Comparison of ENCODE assay signal across 1 cellular context in genomic region chr21:45471229-45472052, GRCh38.
TF ChIP-seq lines count a peak whose summit lies in the region.

No MANE protein-coding gene starts in this region.

TF ChIP-seq in HepG2, 621 proteins besides CTCF, POLR2A, EP300 and RAD21 (continued from another document and continues in another):
- TF ChIP-seq ZBTB3 (CRISPR knock-in tag; IDR thresholded peaks at IDR 0.05; ENCODE audit: borderline replicate concordance, low read depth) = 0 out of 2 replicates have a peak, but pooled peaks have one; percentile 5
- TF ChIP-seq GPN1 (CRISPR knock-in tag; IDR thresholded peaks at IDR 0.05; ENCODE audit: borderline replicate concordance) = no peak
- TF ChIP-seq ZNF232 (CRISPR knock-in tag; IDR thresholded peaks at IDR 0.05; ENCODE audit: borderline replicate concordance) = peak; percentile 60; the same call in 1 of the 2 replicates
- TF ChIP-seq, protein P1, sequence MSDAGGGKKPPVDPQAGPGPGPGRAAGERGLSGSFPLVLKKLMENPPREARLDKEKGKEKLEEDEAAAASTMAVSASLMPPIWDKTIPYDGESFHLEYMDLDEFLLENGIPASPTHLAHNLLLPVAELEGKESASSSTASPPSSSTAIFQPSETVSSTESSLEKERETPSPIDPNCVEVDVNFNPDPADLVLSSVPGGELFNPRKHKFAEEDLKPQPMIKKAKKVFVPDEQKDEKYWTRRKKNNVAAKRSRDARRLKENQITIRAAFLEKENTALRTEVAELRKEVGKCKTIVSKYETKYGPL (CRISPR knock-in tag; IDR thresholded peaks at IDR 0.05) = no peak
- TF ChIP-seq, protein P2, sequence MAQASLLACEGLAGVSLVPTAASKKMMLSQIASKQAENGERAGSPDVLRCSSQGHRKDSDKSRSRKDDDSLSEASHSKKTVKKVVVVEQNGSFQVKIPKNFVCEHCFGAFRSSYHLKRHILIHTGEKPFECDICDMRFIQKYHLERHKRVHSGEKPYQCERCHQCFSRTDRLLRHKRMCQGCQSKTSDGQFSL (CRISPR knock-in tag; IDR thresholded peaks at IDR 0.05) = no peak
- TF ChIP-seq, protein P3, sequence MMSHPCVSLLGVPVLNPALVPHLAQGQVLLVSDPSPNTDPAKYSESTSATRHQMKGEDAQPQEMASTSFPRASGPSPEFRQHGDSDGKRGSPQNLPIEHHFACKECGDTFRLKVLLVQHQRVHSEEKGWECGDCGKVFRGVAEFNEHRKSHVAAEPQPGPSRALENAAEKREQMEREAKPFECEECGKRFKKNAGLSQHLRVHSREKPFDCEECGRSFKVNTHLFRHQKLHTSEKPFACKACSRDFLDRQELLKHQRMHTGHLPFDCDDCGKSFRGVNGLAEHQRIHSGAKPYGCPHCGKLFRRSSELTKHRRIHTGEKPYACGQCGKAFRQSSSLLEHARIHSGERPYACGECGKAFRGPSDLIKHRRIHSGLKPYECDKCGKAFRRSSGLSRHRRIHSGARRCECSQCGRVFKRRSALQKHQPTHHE (CRISPR knock-in tag; IDR thresholded peaks at IDR 0.05; ENCODE audit: borderline replicate concordance) = no peak
- TF ChIP-seq ONECUT2 (CRISPR knock-in tag; IDR thresholded peaks at IDR 0.05) = no peak
- no peak for TF ChIP-seq ATF7 (IDR thresholded peaks at IDR 0.05)
- TF ChIP-seq ATF7 (CRISPR knock-in tag; IDR thresholded peaks at IDR 0.05) = no peak
- TF ChIP-seq, protein P4, sequence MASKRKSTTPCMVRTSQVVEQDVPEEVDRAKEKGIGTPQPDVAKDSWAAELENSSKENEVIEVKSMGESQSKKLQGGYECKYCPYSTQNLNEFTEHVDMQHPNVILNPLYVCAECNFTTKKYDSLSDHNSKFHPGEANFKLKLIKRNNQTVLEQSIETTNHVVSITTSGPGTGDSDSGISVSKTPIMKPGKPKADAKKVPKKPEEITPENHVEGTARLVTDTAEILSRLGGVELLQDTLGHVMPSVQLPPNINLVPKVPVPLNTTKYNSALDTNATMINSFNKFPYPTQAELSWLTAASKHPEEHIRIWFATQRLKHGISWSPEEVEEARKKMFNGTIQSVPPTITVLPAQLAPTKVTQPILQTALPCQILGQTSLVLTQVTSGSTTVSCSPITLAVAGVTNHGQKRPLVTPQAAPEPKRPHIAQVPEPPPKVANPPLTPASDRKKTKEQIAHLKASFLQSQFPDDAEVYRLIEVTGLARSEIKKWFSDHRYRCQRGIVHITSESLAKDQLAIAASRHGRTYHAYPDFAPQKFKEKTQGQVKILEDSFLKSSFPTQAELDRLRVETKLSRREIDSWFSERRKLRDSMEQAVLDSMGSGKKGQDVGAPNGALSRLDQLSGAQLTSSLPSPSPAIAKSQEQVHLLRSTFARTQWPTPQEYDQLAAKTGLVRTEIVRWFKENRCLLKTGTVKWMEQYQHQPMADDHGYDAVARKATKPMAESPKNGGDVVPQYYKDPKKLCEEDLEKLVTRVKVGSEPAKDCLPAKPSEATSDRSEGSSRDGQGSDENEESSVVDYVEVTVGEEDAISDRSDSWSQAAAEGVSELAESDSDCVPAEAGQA (IDR thresholded peaks at IDR 0.05; ENCODE audit: low read depth) = no peak
- TF ChIP-seq, protein P4 (CRISPR knock-in tag; IDR thresholded peaks at IDR 0.05; ENCODE audit: borderline replicate concordance) = no peak
- no peak for TF ChIP-seq SRF (IDR thresholded peaks at IDR 0.05; ENCODE audit: low read depth, low read length)
- TF ChIP-seq ZNF431 (CRISPR knock-in tag; IDR thresholded peaks at IDR 0.05; ENCODE audit: borderline replicate concordance, low read depth) = 0 out of 2 replicates have a peak, but pooled peaks have one; percentile 66
- no peak for TF ChIP-seq ZNF282 (IDR thresholded peaks at IDR 0.05; ENCODE audit: partially characterized antibody)
- no peak for TF ChIP-seq ZBTB2 (CRISPR knock-in tag; IDR thresholded peaks at IDR 0.05; ENCODE audit: low read depth)
- TF ChIP-seq FOXA1 (IDR thresholded peaks at IDR 0.05) = no peak
- TF ChIP-seq FOXA1 (CRISPR knock-in tag; IDR thresholded peaks at IDR 0.05) = peak; percentile 86
- no peak for TF ChIP-seq MNT (IDR thresholded peaks at IDR 0.05)
- TF ChIP-seq, protein P5, sequence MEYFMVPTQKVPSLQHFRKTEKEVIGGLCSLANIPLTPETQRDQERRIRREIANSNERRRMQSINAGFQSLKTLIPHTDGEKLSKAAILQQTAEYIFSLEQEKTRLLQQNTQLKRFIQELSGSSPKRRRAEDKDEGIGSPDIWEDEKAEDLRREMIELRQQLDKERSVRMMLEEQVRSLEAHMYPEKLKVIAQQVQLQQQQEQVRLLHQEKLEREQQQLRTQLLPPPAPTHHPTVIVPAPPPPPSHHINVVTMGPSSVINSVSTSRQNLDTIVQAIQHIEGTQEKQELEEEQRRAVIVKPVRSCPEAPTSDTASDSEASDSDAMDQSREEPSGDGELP (IDR thresholded peaks at IDR 0.05; ENCODE audit: borderline replicate concordance, low read depth) = peak; percentile 98
- no peak for TF ChIP-seq FLYWCH1 (CRISPR knock-in tag; IDR thresholded peaks at IDR 0.05)
- TF ChIP-seq ARNTL (CRISPR knock-in tag; IDR thresholded peaks at IDR 0.05) = peak; percentile 83
- peak; percentile 70; the same call in 1 of the 2 replicates for TF ChIP-seq PRDM10 (CRISPR knock-in tag; IDR thresholded peaks at IDR 0.05; ENCODE audit: low read depth)
- no peak for TF ChIP-seq ZNF333 (CRISPR knock-in tag; IDR thresholded peaks at IDR 0.05; ENCODE audit: borderline replicate concordance)
- TF ChIP-seq, protein P6, sequence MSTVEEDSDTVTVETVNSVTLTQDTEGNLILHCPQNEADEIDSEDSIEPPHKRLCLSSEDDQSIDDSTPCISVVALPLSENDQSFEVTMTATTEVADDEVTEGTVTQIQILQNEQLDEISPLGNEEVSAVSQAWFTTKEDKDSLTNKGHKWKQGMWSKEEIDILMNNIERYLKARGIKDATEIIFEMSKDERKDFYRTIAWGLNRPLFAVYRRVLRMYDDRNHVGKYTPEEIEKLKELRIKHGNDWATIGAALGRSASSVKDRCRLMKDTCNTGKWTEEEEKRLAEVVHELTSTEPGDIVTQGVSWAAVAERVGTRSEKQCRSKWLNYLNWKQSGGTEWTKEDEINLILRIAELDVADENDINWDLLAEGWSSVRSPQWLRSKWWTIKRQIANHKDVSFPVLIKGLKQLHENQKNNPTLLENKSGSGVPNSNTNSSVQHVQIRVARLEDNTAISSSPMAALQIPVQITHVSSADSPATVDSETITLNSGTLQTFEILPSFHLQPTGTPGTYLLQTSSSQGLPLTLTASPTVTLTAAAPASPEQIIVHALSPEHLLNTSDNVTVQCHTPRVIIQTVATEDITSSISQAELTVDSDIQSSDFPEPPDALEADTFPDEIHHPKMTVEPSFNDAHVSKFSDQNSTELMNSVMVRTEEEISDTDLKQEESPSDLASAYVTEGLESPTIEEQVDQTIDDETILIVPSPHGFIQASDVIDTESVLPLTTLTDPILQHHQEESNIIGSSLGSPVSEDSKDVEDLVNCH (CRISPR knock-in tag; IDR thresholded peaks at IDR 0.05) = no peak
- TF ChIP-seq ARID5B (CRISPR knock-in tag; IDR thresholded peaks at IDR 0.05) = peak; percentile 83
- peak; percentile 91 for TF ChIP-seq ISL2 (CRISPR knock-in tag; IDR thresholded peaks at IDR 0.05)
- TF ChIP-seq NR2F2 (IDR thresholded peaks at IDR 0.05; ENCODE audit: borderline replicate concordance, low read depth) = no peak
- no peak for TF ChIP-seq ATM (IDR thresholded peaks at IDR 0.05; ENCODE audit: borderline replicate concordance)
- TF ChIP-seq SRSF1 (optimal IDR thresholded peaks at IDR 0.05; ENCODE audit: low read depth, low read length) = peak; percentile 71
- TF ChIP-seq POGZ (CRISPR knock-in tag; IDR thresholded peaks at IDR 0.05) = peak; percentile 30; the same call in 1 of the 2 replicates
- TF ChIP-seq DMAP1 (CRISPR knock-in tag; IDR thresholded peaks at IDR 0.05) = peak; percentile 86
- 0 out of 2 replicates have a peak, but pooled peaks have one; percentile 5 for TF ChIP-seq PAF1 (CRISPR knock-in tag; IDR thresholded peaks at IDR 0.05)
- TF ChIP-seq MXD4 (CRISPR knock-in tag; IDR thresholded peaks at IDR 0.05) = 0 out of 2 replicates have a peak, but pooled peaks have one; percentile 49
- TF ChIP-seq MYNN (CRISPR knock-in tag; IDR thresholded peaks at IDR 0.05; ENCODE audit: low read depth) = no peak
- TF ChIP-seq ZNF883 (CRISPR knock-in tag; IDR thresholded peaks at IDR 0.05; ENCODE audit: not compliant biosample characterization) = no peak
- peak; percentile 56 for TF ChIP-seq ZFX (CRISPR knock-in tag; IDR thresholded peaks at IDR 0.05; ENCODE audit: low read depth)
